29 cellular contexts compared by ENCODE assay signal in the genomic region with DNA sequence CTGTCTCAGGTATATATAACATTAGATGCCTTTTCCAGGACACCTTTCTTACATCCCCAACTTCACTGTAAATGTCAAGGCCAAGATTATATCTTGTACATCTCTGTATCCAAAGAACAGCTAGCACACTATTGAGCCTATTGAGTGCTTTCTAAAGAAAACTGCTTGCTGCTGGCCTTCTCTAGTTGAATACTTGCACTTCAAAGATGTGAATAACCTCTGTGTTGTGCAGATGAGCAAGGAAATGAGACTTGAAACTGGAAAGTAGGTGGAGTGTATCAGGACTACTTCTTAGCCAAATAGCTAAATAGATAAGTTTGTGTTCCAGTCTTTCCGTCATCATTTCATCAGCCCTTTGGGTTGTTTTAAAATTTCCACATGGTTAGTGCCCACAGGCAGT.
"Had no signal": no experiment of that assay in that cellular context is flagged by ENCODE, and none has a peak within 500 bp of the region (broad histone marks: within the 10 kb centered on the region; RNA-seq: fewer than 3 reads in every experiment).

No MANE protein-coding gene starts in this region.

- H3K4me3 ChIP-seq: left lung, lower lobe of right lung, neural progenitor cell, ovary, right atrium auricular region, right lobe of liver, smooth muscle cell, stomach, testis, thyroid gland, transverse colon, upper lobe of left lung, vagina had no signal

- H3K4me1 ChIP-seq: left lung, lower lobe of right lung, right atrium auricular region, right lobe of liver, stomach, testis, thyroid gland, transverse colon, upper lobe of left lung, vagina had no signal

- H3K27me3 ChIP-seq: left lung, neural progenitor cell, neutrophil, ovary, right atrium auricular region, right lobe of liver, testis, thyroid gland, transverse colon, upper lobe of left lung, vagina had no signal

- DNase-seq: hippocampal formation; kidney; left colon; left lung; lower lobe of right lung; mammary epithelial cell; mesendoderm; naive B cell; natural killer cell; nephron progenitor cell; occipital lobe; ovary; right lobe of liver; stimulated activated CD4-positive, alpha-beta T cell treated with anti-CD3 and anti-CD28 coated beads, Interleukin-1b, Interleukin-23, amount 100 ng/mL, for 48 hours; stimulated activated CD4-positive, alpha-beta T cell treated with anti-CD3 and anti-CD28 coated beads, Interleukin-2, amount 100 ng/mL, for 48 hours; stimulated activated CD4-positive, alpha-beta T cell treated with anti-CD3 and anti-CD28 coated beads, Interleukin-4, amount 100 ng/mL, for 4 hours; stimulated activated CD8-positive, alpha-beta memory T cell treated with anti-CD3 and anti-CD28 coated beads, Interleukin-4, amount 100 ng/mL, for 48 hours; stimulated activated naive CD4-positive, alpha-beta T cell treated with Interleukin-2 at 50 U/mL for 16 hours; stomach; testis; thyroid gland; transverse colon; upper lobe of left lung had no signal

- H2AFZ ChIP-seq: neural progenitor cell had no signal

- H3K9ac ChIP-seq: neural progenitor cell had no signal

- H3K4me2 ChIP-seq: neural progenitor cell, smooth muscle cell had no signal

- ATAC-seq: left colon; left lung; lower lobe of right lung; natural killer cell; right lobe of liver; stimulated activated memory B cell treated with anti-CD40 and anti-IgM and Interleukin-4, amounts not matched to agents 10 μg/mL and 1 μg/mL and 100 μg/mL, for 72 hours had no signal

- H3K27ac ChIP-seq: left lung, lower lobe of right lung, neural progenitor cell, neutrophil, ovary, right atrium auricular region, right lobe of liver, stomach, testis, thyroid gland, transverse colon, upper lobe of left lung, vagina had no signal

- H3K36me3 ChIP-seq: left lung, lower lobe of right lung, neural progenitor cell, neutrophil, ovary, right atrium auricular region, right lobe of liver, stomach, thyroid gland, transverse colon, upper lobe of left lung, vagina had no signal

- H3K9me3 ChIP-seq: left lung, lower lobe of right lung, neutrophil, ovary, right atrium auricular region, right lobe of liver, stomach, testis, thyroid gland, transverse colon, upper lobe of left lung, vagina had no signal
